11 cellular contexts compared by ENCODE assay signal in the genomic region with DNA sequence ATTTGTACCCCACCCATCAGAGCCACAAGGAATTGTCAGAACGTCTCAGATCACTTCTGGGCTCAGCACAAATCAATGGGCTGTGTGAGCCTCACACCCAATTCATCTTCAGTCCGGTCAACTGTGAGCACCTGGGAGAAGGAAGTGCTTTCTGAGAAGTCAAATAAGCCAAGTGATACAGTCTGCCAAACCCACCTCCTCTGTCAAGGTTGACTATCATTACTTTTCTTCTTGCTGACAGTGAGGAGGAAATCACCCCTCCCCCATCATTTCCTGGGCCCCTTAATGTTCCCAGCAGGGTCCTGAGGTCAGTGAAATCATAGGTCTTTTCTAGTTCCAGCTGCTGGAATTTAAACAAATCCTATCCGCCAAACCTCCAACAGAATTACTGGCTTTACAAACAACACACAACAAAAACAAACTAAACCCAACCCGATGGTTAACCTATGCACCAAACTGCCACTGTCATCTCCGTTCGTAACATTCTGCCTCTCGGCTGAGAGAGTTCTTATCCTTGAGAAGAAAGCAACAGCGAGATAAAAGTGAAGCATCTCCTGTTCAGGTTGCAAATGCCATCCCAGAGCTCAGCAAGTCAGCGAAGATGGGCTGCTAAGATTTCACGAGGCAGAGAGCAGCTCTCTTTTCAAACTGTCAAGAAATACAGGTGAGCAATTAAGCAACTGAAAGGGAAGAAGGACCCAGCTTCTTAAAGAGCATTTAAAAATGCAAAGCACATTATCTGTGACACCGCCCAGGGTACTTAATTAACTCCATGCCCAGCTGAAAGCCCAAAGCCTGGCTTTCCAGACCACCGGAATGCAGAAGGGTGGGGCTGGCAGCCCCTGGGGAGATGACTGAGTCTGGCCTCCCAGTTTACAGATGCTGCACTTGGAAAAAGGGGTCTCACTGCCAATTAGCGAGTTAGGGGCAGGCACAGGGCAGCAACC. TPM values are rescaled to one million over a fixed set of nuclear protein-coding genes. Genes with fewer than 3 reads are reported as not detected.
A peak's percentile ranks its signal among the peaks of the same experiment; 100 is the strongest.
DNase-seq lines count a peak whose midpoint lies in the region; FAIRE-seq and TF ChIP-seq lines count a peak whose summit lies in the region.
"Had no signal": no experiment of that assay in that cellular context is flagged by ENCODE, and none has a peak within 500 bp of the region (broad histone marks: within the 10 kb centered on the region; RNA-seq: fewer than 3 reads in every experiment).

No MANE protein-coding gene starts in this region.

- peak overlapping the region; percentile 19 for H3K27ac Mint-ChIP-seq in activated naive CD4-positive, alpha-beta T cell treated with anti-CD3 and anti-CD28 coated beads for 36 hours

- peak; percentile 29 for DNase-seq in activated naive CD4-positive, alpha-beta T cell treated with anti-CD3 and anti-CD28 coated beads for 36 hours
- DNase-seq in activated naive CD4-positive, alpha-beta T cell treated with anti-CD3 and anti-CD28 coated beads, Interleukin-2, amount 50 U/mL, for 16 hours = no peak
- DNase-seq in NCI-H69 (lab: John Stamatoyannopoulos, UW) (peak; percentile 46), fibroblast of the aortic adventitia (ENCODE audit: low read depth) (peak; percentile 26), smooth muscle cell (lab: John Stamatoyannopoulos, UW; ENCODE audit: unreplicated experiment) (no peak), NCI-H774 (lab: John Stamatoyannopoulos, UW) (no peak), small intestine (no peak), DMS153 treated with DMSO at 0.1 percent for 48 hours (lab: John Stamatoyannopoulos, UW; ENCODE audit: unreplicated experiment) (no peak)
- DNase-seq: BE2C; MM.1S; stimulated activated CD4-positive, alpha-beta T cell treated with anti-CD3 and anti-CD28 coated beads, Interleukin-4, amount 100 ng/mL, for 24 hours had no signal

- no peak for TF ChIP-seq CTCF in fibroblast of the aortic adventitia (IDR thresholded peaks at IDR 0.05; ENCODE audit: insufficient read depth, low read length)
- no peak for TF ChIP-seq CTCF in smooth muscle cell (IDR thresholded peaks at IDR 0.05; ENCODE audit: borderline replicate concordance, insufficient read depth, poor library complexity, severe bottlenecking)

- no peaks in the 10 kb centered on the region for H3K27me3 ChIP-seq in smooth muscle cell (ENCODE audit: low read depth)
- no peaks in the 10 kb centered on the region for H3K27me3 ChIP-seq in small intestine (ENCODE audit: control insufficient read depth in 2 of 2, insufficient read depth in 2 of 2, low read length in 2 of 2)
- H3K27me3 ChIP-seq: BE2C had no signal

- peaks cover 48% of the 10 kb centered on the region for H3K79me2 ChIP-seq in smooth muscle cell (ENCODE audit: low read depth)

- H4K20me1 ChIP-seq in smooth muscle cell (ENCODE audit: low read depth) = peaks cover 4% of the 10 kb centered on the region

- H3K9me3 Mint-ChIP-seq in activated naive CD4-positive, alpha-beta T cell treated with anti-CD3 and anti-CD28 coated beads for 36 hours = no peaks in the 10 kb centered on the region

- H3K4me2 ChIP-seq in smooth muscle cell = peak overlapping the region; percentile 69

- peaks cover 46% of the 10 kb centered on the region for H3K4me1 Mint-ChIP-seq in activated naive CD4-positive, alpha-beta T cell treated with anti-CD3 and anti-CD28 coated beads for 36 hours (ENCODE audit: low read depth)

- no peak overlapping the region for H3K4me3 Mint-ChIP-seq in activated naive CD4-positive, alpha-beta T cell treated with anti-CD3 and anti-CD28 coated beads for 36 hours

- CTCF ChIA-PET in activated naive CD4-positive, alpha-beta T cell treated with anti-CD3 and anti-CD28 coated beads for 36 hours (lab: Charles Lee) = interaction anchor here (1.1 kb wide), 1 partner anchor 125 kb away, joined by 3 read pairs; no protein-coding TSS in a partner anchor

- FAIRE-seq in small intestine (lab: Jason Lieb, UNC) = no peak

- peaks cover 1% of the 10 kb centered on the region for H3K36me3 Mint-ChIP-seq in activated naive CD4-positive, alpha-beta T cell treated with anti-CD3 and anti-CD28 coated beads for 36 hours (ENCODE audit: low read depth)

- H3K36me3 ChIP-seq in smooth muscle cell (ENCODE audit: low read depth) = no peaks in the 10 kb centered on the region
- no peaks in the 10 kb centered on the region for H3K36me3 ChIP-seq in small intestine (ENCODE audit: control insufficient read depth in 2 of 2, insufficient read depth in 2 of 2, low read length in 2 of 2)
- H3K36me3 ChIP-seq: BE2C had no signal

- H3K4me3 ChIP-seq in fibroblast of the aortic adventitia (ENCODE audit: low read depth, low read length) (no peak overlapping the region), smooth muscle cell (no peak overlapping the region), small intestine (ENCODE audit: low read depth in 1 of 2, low read length in 2 of 2) (no peak overlapping the region)

- H3K9ac ChIP-seq in smooth muscle cell (ENCODE audit: low read depth) = no peak overlapping the region

- H3K27ac ChIP-seq in smooth muscle cell (ENCODE audit: low read depth) (no peak overlapping the region), small intestine (ENCODE audit: low read depth in 1 of 2, low read length in 1 of 2) (peak overlapping the region in 1 of 2 donors; percentile 32)

- intact Hi-C loops in activated naive CD4-positive, alpha-beta T cell treated with anti-CD3 and anti-CD28 coated beads for 36 hours (cut with micrococcal nuclease) = no loop called here

- 44% methylated on average over 13 of the region's 13 CpGs for WGBS in smooth muscle cell (ENCODE audit: low lambda C conversion rate)
- WGBS in small intestine, 3 donors = 60 to 62% (median 60%) methylated on average over 13 of the region's 13 CpGs

- no peaks in the 10 kb centered on the region for H3K27me3 Mint-ChIP-seq in activated naive CD4-positive, alpha-beta T cell treated with anti-CD3 and anti-CD28 coated beads for 36 hours (ENCODE audit: low read depth)

- no peaks in the 10 kb centered on the region for H3F3A ChIP-seq in smooth muscle cell (ENCODE audit: low read depth)

- H3K9me3 ChIP-seq in smooth muscle cell (replicated peaks; ENCODE audit: low read depth) (no peaks in the 10 kb centered on the region), small intestine (ENCODE audit: control insufficient read depth, low read depth) (no peaks in the 10 kb centered on the region)
- H3K9me3 ChIP-seq: BE2C had no signal

- no peak overlapping the region for H2AFZ ChIP-seq in smooth muscle cell (ENCODE audit: low read depth)

- H3K4me1 ChIP-seq in smooth muscle cell (ENCODE audit: low read depth) (peaks cover 19% of the 10 kb centered on the region), small intestine (ENCODE audit: control insufficient read depth in 2 of 2, insufficient read depth in 1 of 2, low read depth in 1 of 2, low read length in 1 of 2) (peaks cover 0 to 2% of the 10 kb centered on the region in 2 donors)
- H3K4me1 ChIP-seq: BE2C had no signal

RNA-seq across cellular contexts. Expression of a gene that starts 24.7 kb away (rescaled TPM):
- total RNA-seq in activated naive CD4-positive, alpha-beta T cell treated with anti-CD3 and anti-CD28 coated beads for 36 hours = 1 to 10 TPM; 3.7 to 4.2 TPM
- total RNA-seq in fibroblast of the aortic adventitia (ENCODE audit: low replicate concordance) (2.6 and 3.0 TPM in 2 replicates), smooth muscle cell (9.6 and 10.0 TPM in 2 replicates)
- polyA plus RNA-seq in smooth muscle cell (11.8 and 14.0 TPM in 2 replicates), small intestine (1 to 10 TPM; 1.1 to 7.3 (median 1.9) TPM)

Comparison
In these comparisons a context has a peak if more than half of its experiments do, and no peak if none do; other contexts are left out.
1. DNase-seq: peak in activated naive CD4-positive, alpha-beta T cell treated with anti-CD3 and anti-CD28 coated beads for 36 hours (single experiment), NCI-H69 (single experiment) and fibroblast of the aortic adventitia (single experiment); none in activated naive CD4-positive, alpha-beta T cell treated with anti-CD3 and anti-CD28 coated beads, Interleukin-2, amount 50 U/mL, for 16 hours (single experiment), smooth muscle cell (single experiment), NCI-H774 (single experiment), small intestine (single experiment) and DMS153 treated with DMSO at 0.1 percent for 48 hours (single experiment).